Comparison of ENCODE assay signal across 8 cellular contexts in the genomic region with DNA sequence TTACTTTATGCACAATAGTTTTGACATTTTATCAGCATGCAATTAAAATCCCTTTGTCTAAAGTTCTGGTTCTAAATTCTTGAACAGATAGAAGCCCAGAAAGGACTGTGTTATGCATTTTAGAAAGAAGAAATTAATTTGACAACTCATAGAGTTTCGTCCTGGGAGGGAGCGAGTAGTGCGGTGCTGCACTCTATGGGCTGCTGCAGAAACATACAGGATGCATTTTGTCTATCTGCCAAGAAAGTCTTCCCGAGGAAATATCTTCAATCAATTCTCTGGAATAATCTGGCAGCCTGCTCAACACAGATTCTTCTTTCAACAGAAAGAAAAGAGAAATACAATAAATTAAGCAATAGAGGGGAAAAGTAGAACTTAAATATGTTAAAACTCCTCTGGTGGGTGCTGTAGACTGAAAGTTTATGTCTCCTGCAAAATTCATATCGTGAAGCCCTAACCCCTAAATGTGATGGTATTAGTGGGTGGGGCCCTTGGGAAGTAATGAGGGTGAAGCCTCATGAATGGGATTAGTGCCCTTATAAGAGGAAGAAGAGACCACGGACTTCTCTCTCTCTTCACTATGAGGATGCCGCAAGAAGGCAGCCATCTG. TPM values are rescaled to one million over a fixed set of nuclear protein-coding genes. Genes with fewer than 3 reads are reported as not detected.
DNase-seq lines count a peak whose midpoint lies in the region; ATAC-seq and TF ChIP-seq lines count a peak whose summit lies in the region.

No MANE protein-coding gene starts in this region.

- no peaks in the 10 kb centered on the region for H3K36me3 ChIP-seq in kidney epithelial cell (ENCODE audit: control insufficient read depth, insufficient read depth, low read length)

- DNase-seq in Ammon's horn (ENCODE audit: low spot score) (peak; percentile 73), LHCN-M2 (ENCODE audit: low read depth) (peak; percentile 35), amniotic epithelial cell (ENCODE audit: low read depth) (peak; percentile 49), kidney epithelial cell (ENCODE audit: low read depth) (no peak), cerebellar nuclear complex (lab: John Stamatoyannopoulos, UW) (no peak)
- DNase-seq in stimulated activated CD4-positive, alpha-beta T cell treated with anti-CD3 and anti-CD28 coated beads, Interleukin-2, amount 100 ng/mL, for 48 hours = no peak

- H3K27me3 ChIP-seq in kidney epithelial cell (ENCODE audit: control insufficient read depth, insufficient read depth, low read length) = no peaks in the 10 kb centered on the region

- TF ChIP-seq CTCF in kidney epithelial cell (IDR thresholded peaks at IDR 0.05; ENCODE audit: insufficient read depth, low read length, poor library complexity, severe bottlenecking) = peak; percentile 76

- H3K4me3 ChIP-seq in kidney epithelial cell (ENCODE audit: low read depth, low read length) = no peak overlapping the region

- no peak for ATAC-seq in GM18520 (IDR thresholded peaks at IDR 0.05; ENCODE audit: unreplicated experiment)
- ATAC-seq in HG03439 (IDR thresholded peaks at IDR 0.05; ENCODE audit: unreplicated experiment) = no peak

RNA-seq across cellular contexts. Expression of a gene that starts 39.0 kb away (rescaled TPM):
- 42.1 and 48.7 TPM in 2 replicates for total RNA-seq in LHCN-M2 (2014; rRNA removed)
- polyA plus RNA-seq in LHCN-M2 (2012) = 17.4 TPM
- 85.5 and 87.3 TPM in 2 replicates for total RNA-seq in kidney epithelial cell

Comparison
In these comparisons a context has a peak if more than half of its experiments do, and no peak if none do; other contexts are left out.
1. DNase-seq: peak in Ammon's horn (single experiment), LHCN-M2 (single experiment) and amniotic epithelial cell (single experiment); none in kidney epithelial cell (single experiment), stimulated activated CD4-positive, alpha-beta T cell treated with anti-CD3 and anti-CD28 coated beads, Interleukin-2, amount 100 ng/mL, for 48 hours (0 of 2) and cerebellar nuclear complex (0 of 2).